Comparison of ENCODE assay signal across 19 cellular contexts in the genomic region with DNA sequence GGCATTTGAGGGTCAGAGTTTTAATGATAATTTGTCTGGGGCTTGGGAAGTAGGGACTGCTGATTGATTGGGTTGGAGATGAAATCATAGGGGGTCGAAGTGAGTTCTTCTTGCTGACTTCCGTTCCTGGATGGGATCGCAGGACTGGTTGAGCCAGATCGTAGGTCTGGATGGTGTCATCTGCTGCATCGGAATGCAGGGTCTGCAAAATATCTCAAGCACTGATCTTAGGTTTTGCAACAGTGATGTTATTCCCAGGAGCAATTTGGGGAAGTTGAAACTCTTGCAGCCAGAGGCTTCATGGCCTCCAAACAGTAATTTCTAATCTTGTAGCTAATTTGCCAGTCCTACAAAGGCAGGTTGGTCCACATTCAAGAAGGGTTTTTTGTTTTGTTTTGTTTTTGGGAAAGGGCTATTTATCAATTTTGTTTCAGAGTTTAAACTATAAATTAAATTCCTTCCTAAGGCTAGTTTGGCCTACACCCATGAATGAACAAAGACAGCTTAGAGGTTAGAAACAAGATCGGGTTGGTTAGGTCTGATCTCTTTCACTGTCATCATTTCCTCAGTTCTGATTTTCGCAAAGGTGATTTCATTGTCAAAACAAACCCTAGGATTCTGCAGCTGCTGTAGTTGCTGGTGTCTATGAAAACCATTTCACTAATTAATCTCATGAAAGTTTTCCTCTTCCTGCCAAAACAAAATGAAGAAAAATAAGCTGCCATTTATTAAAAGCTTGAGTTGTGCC.
"Had no signal": no experiment of that assay in that cellular context is flagged by ENCODE, and none has a peak within 500 bp of the region (broad histone marks: within the 10 kb centered on the region; RNA-seq: fewer than 3 reads in every experiment).

No MANE protein-coding gene starts in this region.

- FAIRE-seq: endometrium, pancreas had no signal

- H3K9me3 ChIP-seq: colonic mucosa, left ventricle myocardium inferior, pancreas, thyroid gland, vagina had no signal

- H3K4me3 ChIP-seq: colonic mucosa, left ventricle myocardium inferior, pancreas, thyroid gland, vagina had no signal

- H3K27me3 ChIP-seq: colonic mucosa, pancreas, thyroid gland, vagina had no signal

- H3K4me1 ChIP-seq: colonic mucosa, thyroid gland, vagina had no signal

- ATAC-seq: activated naive CD4-positive, alpha-beta T cell treated with anti-CD3 and anti-CD28 coated beads, Interleukin-2, amount 50 U/mL, for 72 hours; activated T-cell treated with anti-CD3 and anti-CD28 coated beads, Interleukin-2, amount 50 U/mL, for 72 hours; pancreas; stimulated activated memory B cell treated with anti-CD40 and anti-IgM and Interleukin-4, amounts not matched to agents 10 μg/mL and 1 μg/mL and 100 μg/mL, for 72 hours had no signal

- H3K36me3 ChIP-seq: colonic mucosa, left ventricle myocardium inferior, pancreas, thyroid gland, vagina had no signal

- H3K27ac ChIP-seq: colonic mucosa, left ventricle myocardium inferior, pancreas, thyroid gland, vagina had no signal

- DNase-seq: activated B cell treated with CpG ODN at 0.5 μM for 24 hours; activated CD4-positive, alpha-beta T cell treated with anti-CD3 and anti-CD28 coated beads for 48 hours; activated CD8-positive, alpha-beta memory T cell treated with anti-CD3 and anti-CD28 coated beads, Interleukin-2, amount 50 U/mL, for 48 hours; activated gamma-delta T cell; activated T-cell treated with anti-CD3 and anti-CD28 coated beads, Interleukin-2, amount 50 U/mL, for 72 hours; amniotic stem cell; central memory CD4-positive, alpha-beta T cell; colonic mucosa; hippocampal formation; left ventricle myocardium inferior; naive B cell; retina; stimulated activated CD4-positive, alpha-beta T cell treated with anti-CD3 and anti-CD28 coated beads, Interleukin-2, amount 100 ng/mL, for 48 hours; thyroid gland had no signal
